11 cellular contexts compared by ENCODE assay signal in the genomic region with DNA sequence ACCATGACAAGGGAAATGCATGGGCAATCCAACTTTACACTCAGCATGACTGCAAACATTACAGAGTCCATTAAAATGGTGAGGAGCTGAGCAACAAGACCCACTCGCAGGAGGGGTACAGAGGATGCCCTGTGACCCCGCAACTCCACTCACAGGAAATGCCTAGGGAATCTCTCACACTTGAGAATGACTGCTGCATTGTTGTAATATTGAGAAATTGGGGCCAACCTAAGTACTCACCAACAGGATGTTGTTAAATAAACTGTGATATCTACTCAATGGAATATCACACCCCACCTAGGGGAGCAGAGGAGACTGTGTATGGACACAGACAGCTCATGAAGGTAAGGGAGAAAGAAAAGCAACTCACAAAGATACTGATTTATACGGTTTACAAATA. TPM values are rescaled to one million over a fixed set of nuclear protein-coding genes. Genes with fewer than 3 reads are reported as not detected.
A peak's percentile ranks its signal among the peaks of the same experiment; 100 is the strongest.
DNase-seq lines count a peak whose midpoint lies in the region; ATAC-seq and TF ChIP-seq lines count a peak whose summit lies in the region.
"Had no signal": no experiment of that assay in that cellular context is flagged by ENCODE, and none has a peak within 500 bp of the region (broad histone marks: within the 10 kb centered on the region; RNA-seq: fewer than 3 reads in every experiment).

No MANE protein-coding gene starts in this region.

- BruUV-seq in PC-3 (replicated peaks; lab: Mats Ljungman, UMichigan), result no TSS peak

- no peak overlapping the region for H3K4me3 Mint-ChIP-seq in endodermal cell

- H3K79me2 ChIP-seq in PC-3 (ENCODE audit: low read length), result no peaks in the 10 kb centered on the region
- H3K79me2 ChIP-seq: parathyroid adenoma had no signal

- DNase-seq in GM03348 (ENCODE audit: low spot score), result peak; percentile 84
- DNase-seq in PC-3, result peak; percentile 90
- DNase-seq in endodermal cell, result no peak
- peak; percentile 74 for DNase-seq in pulmonary artery endothelial cell (ENCODE audit: low read depth, low spot score)
- no peak for DNase-seq in body of pancreas
- DNase-seq in stimulated activated CD4-positive, alpha-beta T cell treated with anti-CD3 and anti-CD28 coated beads, Interleukin-12 subunit alpha, Interleukin-12 subunit beta, amount 100 ng/mL, for 4 hours, result no peak
- no peak for DNase-seq in effector memory CD4-positive, alpha-beta T cell
- DNase-seq: MM.1S had no signal

- H3K27ac ChIP-seq in PC-3 (ENCODE audit: low read length) (peak overlapping the region; percentile 85), endodermal cell (ENCODE audit: low read depth, low read length) (no peak overlapping the region), body of pancreas (no peak overlapping the region)
- H3K27ac ChIP-seq in effector memory CD4-positive, alpha-beta T cell (ENCODE audit: insufficient read depth, low read length, poor library complexity, severe bottlenecking), result no peak overlapping the region
- H3K27ac ChIP-seq: ascending aorta, parathyroid adenoma had no signal

- CTCF ChIA-PET in PC-3 (lab: Charles Lee), result interaction anchor here (1.0 kb wide), 1 partner anchor 30 kb away, joined by 3 read pairs; no protein-coding TSS in a partner anchor

- POLR2A ChIA-PET in PC-3 (lab: Charles Lee; ENCODE audit: unreplicated experiment), result interaction anchor here (0.5 to 0.7 kb wide), 2 partner anchors 58 to 111 kb away, joined by 7 to 13 read pairs; no protein-coding TSS in a partner anchor

- intact Hi-C loops in PC-3 (cut with micrococcal nuclease), result loop anchor here (2.0 to 10.0 kb wide), 3 partner anchors 32 to 120 kb away; no protein-coding TSS in a partner anchor
- intact Hi-C loops in body of pancreas (cut with DNase I), result no loop called here

- no peak for TF ChIP-seq POLR2A in body of pancreas (IDR thresholded peaks at IDR 0.05)

- no peaks in the 10 kb centered on the region for H3K9me2 ChIP-seq in PC-3 (replicated peaks; ENCODE audit: low read length)

- no peaks in the 10 kb centered on the region for H3K36me3 ChIP-seq in PC-3 (ENCODE audit: low read depth, low read length)
- H3K36me3 ChIP-seq in endodermal cell (ENCODE audit: control insufficient read depth, insufficient read depth, low read length), result peaks cover 14% of the 10 kb centered on the region
- peaks cover 0 to 4% of the 10 kb centered on the region in 2 donors for H3K36me3 ChIP-seq in body of pancreas (replicated peaks in 1 of 2; ENCODE audit: insufficient read depth in 1 of 2, low read depth in 2 of 2)
- peaks cover 7% of the 10 kb centered on the region for H3K36me3 ChIP-seq in effector memory CD4-positive, alpha-beta T cell (ENCODE audit: control insufficient read depth, insufficient read depth, low read length)
- H3K36me3 ChIP-seq: ascending aorta had no signal

- no peak overlapping the region for H3K4me3 ChIP-seq in PC-3 (ENCODE audit: low read length)
- H3K4me3 ChIP-seq in endodermal cell (ENCODE audit: low read length), result no peak overlapping the region
- H3K4me3 ChIP-seq in body of pancreas, result no peak overlapping the region
- no peak overlapping the region for H3K4me3 ChIP-seq in effector memory CD4-positive, alpha-beta T cell (ENCODE audit: insufficient read depth, low read depth, low read length, poor library complexity, severe bottlenecking)
- H3K4me3 ChIP-seq: ascending aorta had no signal

- ATAC-seq in PC-3 (peak; percentile 77), body of pancreas (no peak)
- ATAC-seq: activated CD4-positive, CD25-positive, alpha-beta regulatory T cell treated with anti-CD3 and anti-CD28 coated beads, Interleukin-2, amount 50 U/mL, for 24 hours had no signal

- H3K9ac ChIP-seq in PC-3 (ENCODE audit: low read length), result 0 out of 2 replicates have a peak overlapping the region, but pooled peaks have one; percentile 12
- no peak overlapping the region for H3K9ac ChIP-seq in endodermal cell (ENCODE audit: extremely low read depth, low read length, poor library complexity, severe bottlenecking)
- H3K9ac ChIP-seq: parathyroid adenoma had no signal

- no peak overlapping the region for H2AFZ ChIP-seq in PC-3 (ENCODE audit: low read length)
- H2AFZ ChIP-seq: parathyroid adenoma had no signal

- H4K20me1 ChIP-seq in PC-3 (ENCODE audit: low read length), result no peaks in the 10 kb centered on the region

- peak overlapping the region; percentile 39 for H3K27ac Mint-ChIP-seq in endodermal cell

- H3F3A ChIP-seq in PC-3 (ENCODE audit: low read length, unreplicated experiment), result no peaks in the 10 kb centered on the region

- H3K4me1 Mint-ChIP-seq in endodermal cell, result peaks cover 5% of the 10 kb centered on the region

- H3K4me1 ChIP-seq in PC-3 (ENCODE audit: insufficient read depth, low read length) (peaks cover 36% of the 10 kb centered on the region), endodermal cell (ENCODE audit: control insufficient read depth, insufficient read depth, low read length) (no peaks in the 10 kb centered on the region), body of pancreas (no peaks in the 10 kb centered on the region)
- no peaks in the 10 kb centered on the region for H3K4me1 ChIP-seq in effector memory CD4-positive, alpha-beta T cell (ENCODE audit: control insufficient read depth, insufficient read depth, low read length, poor library complexity, severe bottlenecking)

- H3K27me3 Mint-ChIP-seq in endodermal cell (ENCODE audit: insufficient read depth), result peaks cover 14% of the 10 kb centered on the region

- H3K9me3 ChIP-seq in PC-3 (ENCODE audit: low read length), result no peaks in the 10 kb centered on the region
- no peaks in the 10 kb centered on the region for H3K9me3 ChIP-seq in endodermal cell (ENCODE audit: control insufficient read depth, low read length)
- H3K9me3 ChIP-seq in body of pancreas, result no peaks in the 10 kb centered on the region
- H3K9me3 ChIP-seq in effector memory CD4-positive, alpha-beta T cell (ENCODE audit: control insufficient read depth, low read length), result no peaks in the 10 kb centered on the region
- H3K9me3 ChIP-seq: ascending aorta had no signal

- peaks cover 1% of the 10 kb centered on the region for H3K36me3 Mint-ChIP-seq in endodermal cell (ENCODE audit: low read depth)

- peak overlapping the region; percentile 26; the same call in 1 of the 2 replicates for H3K4me2 ChIP-seq in PC-3 (ENCODE audit: low read length)

- 90 to 96% methylated on average over 3 of the region's 3 CpGs for WGBS in endodermal cell (ENCODE audit: insufficient coverage in 1 of 2, insufficient read length in 1 of 2), 2 experiments
- WGBS in body of pancreas, 2 donors, result 69 to 75% methylated on average over 3 of the region's 3 CpGs

- no peaks in the 10 kb centered on the region for H3K27me3 ChIP-seq in PC-3 (ENCODE audit: low read length)
- no peaks in the 10 kb centered on the region for H3K27me3 ChIP-seq in endodermal cell (ENCODE audit: control insufficient read depth, insufficient read depth, low read length, poor library complexity, severe bottlenecking)
- no peaks in the 10 kb centered on the region for H3K27me3 ChIP-seq in body of pancreas
- no peaks in the 10 kb centered on the region for H3K27me3 ChIP-seq in effector memory CD4-positive, alpha-beta T cell (replicated peaks; ENCODE audit: control insufficient read depth, insufficient read depth, low read length, poor library complexity, severe bottlenecking)
- H3K27me3 ChIP-seq: ascending aorta had no signal

- no peak for TF ChIP-seq CTCF in PC-3 (conservative IDR thresholded peaks at IDR 0.05; ENCODE audit: low read depth, low read length)
- TF ChIP-seq CTCF in endodermal cell (conservative IDR thresholded peaks at IDR 0.05), result no peak
- TF ChIP-seq CTCF in body of pancreas (IDR thresholded peaks at IDR 0.05), result no peak

- no peaks in the 10 kb centered on the region for H3K9me3 Mint-ChIP-seq in endodermal cell

RNA-seq across cellular contexts. Expression of a gene that starts 53.4 kb away (rescaled TPM):
- 0.69 and 1.2 TPM in 2 replicates for total RNA-seq in PC-3 (2014; rRNA removed)
- total RNA-seq in endodermal cell, result under 1 TPM in 1 of 2 donors, not detected in 1; 0.26 TPM
- polyA plus RNA-seq in endodermal cell (2013, experiment 1 of 2), result 0.32 TPM
- 1.6 TPM for polyA plus RNA-seq in endodermal cell (2013, experiment 2 of 2)
- total RNA-seq in pulmonary artery endothelial cell, result 1.7 and 2.7 TPM in 2 replicates
- total RNA-seq in body of pancreas, result 1 to 10 TPM in 1 of 2 donors, under 1 TPM in 1; 0.52 to 7.6 TPM

Comparison
In these comparisons a context has a peak if more than half of its experiments do, and no peak if none do; other contexts are left out.
1. DNase-seq: peak in GM03348 (single experiment), PC-3 (single experiment) and pulmonary artery endothelial cell (single experiment); none in endodermal cell (single experiment), body of pancreas (0 of 4), stimulated activated CD4-positive, alpha-beta T cell treated with anti-CD3 and anti-CD28 coated beads, Interleukin-12 subunit alpha, Interleukin-12 subunit beta, amount 100 ng/mL, for 4 hours (single experiment) and effector memory CD4-positive, alpha-beta T cell (0 of 3).